1 cellular context compared by ENCODE assay signal in the genomic region with DNA sequence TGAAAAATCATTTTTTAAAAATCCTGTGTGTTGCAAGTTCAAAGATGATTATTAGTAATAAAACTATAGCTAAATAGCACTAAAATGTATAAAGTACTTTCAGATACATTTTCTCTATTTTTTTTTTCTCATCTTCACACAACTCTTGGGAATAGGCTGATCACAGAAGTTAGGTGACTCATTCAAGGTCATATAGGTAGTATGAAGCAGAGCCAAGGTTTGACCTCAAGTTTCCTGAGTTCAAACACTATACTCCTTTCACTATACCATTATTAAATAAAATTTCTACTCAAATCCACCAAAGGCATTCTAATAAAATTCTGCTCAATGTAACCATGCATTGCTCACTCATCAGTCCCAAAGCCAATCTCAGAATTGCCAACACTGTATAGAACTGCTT.
A peak's percentile ranks its signal among the peaks of the same experiment; 100 is the strongest.
TF ChIP-seq lines count a peak whose summit lies in the region.

No MANE protein-coding gene starts in this region.

TF ChIP-seq in HCT116, 20 proteins besides CTCF, POLR2A, EP300 and RAD21:
- TF ChIP-seq, protein P1, sequence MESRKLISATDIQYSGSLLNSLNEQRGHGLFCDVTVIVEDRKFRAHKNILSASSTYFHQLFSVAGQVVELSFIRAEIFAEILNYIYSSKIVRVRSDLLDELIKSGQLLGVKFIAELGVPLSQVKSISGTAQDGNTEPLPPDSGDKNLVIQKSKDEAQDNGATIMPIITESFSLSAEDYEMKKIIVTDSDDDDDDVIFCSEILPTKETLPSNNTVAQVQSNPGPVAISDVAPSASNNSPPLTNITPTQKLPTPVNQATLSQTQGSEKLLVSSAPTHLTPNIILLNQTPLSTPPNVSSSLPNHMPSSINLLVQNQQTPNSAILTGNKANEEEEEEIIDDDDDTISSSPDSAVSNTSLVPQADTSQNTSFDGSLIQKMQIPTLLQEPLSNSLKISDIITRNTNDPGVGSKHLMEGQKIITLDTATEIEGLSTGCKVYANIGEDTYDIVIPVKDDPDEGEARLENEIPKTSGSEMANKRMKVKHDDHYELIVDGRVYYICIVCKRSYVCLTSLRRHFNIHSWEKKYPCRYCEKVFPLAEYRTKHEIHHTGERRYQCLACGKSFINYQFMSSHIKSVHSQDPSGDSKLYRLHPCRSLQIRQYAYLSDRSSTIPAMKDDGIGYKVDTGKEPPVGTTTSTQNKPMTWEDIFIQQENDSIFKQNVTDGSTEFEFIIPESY (IDR thresholded peaks at IDR 0.05; ENCODE audit: extremely low read depth, insufficient replicate concordance, low read length): no peak
- TF ChIP-seq JUND (IDR thresholded peaks at IDR 0.05) (no peak), POLR2AphosphoS5 (IDR thresholded peaks at IDR 0.05; ENCODE audit: low read depth, low read length) (no peak), TCF7L2 (IDR thresholded peaks at IDR 0.05; ENCODE audit: borderline replicate concordance, extremely low read depth, insufficient read depth, insufficient read length) (peak; percentile 35), FOSL1 (IDR thresholded peaks at IDR 0.05; ENCODE audit: low read depth) (peak; percentile 12; the same call in 1 of the 2 replicates), EZH2 (IDR thresholded peaks at IDR 0.05) (no peak), ELF1 (IDR thresholded peaks at IDR 0.05; ENCODE audit: borderline replicate concordance, low read depth) (no peak), CBX3 (IDR thresholded peaks at IDR 0.05; ENCODE audit: low read depth) (no peak), ZFX (IDR thresholded peaks at IDR 0.05) (no peak)
- TF ChIP-seq, protein P2, sequence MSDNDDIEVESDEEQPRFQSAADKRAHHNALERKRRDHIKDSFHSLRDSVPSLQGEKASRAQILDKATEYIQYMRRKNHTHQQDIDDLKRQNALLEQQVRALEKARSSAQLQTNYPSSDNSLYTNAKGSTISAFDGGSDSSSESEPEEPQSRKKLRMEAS (IDR thresholded peaks at IDR 0.05): no peak
TF ChIP-seq in HCT116: peak in this region for 2.
